Comparison of ENCODE assay signal across 9 cellular contexts in genomic region chr14:21868442-21869046, GRCh38.
DNase-seq lines count a peak whose midpoint lies in the region; ATAC-seq, FAIRE-seq and TF ChIP-seq lines count a peak whose summit lies in the region.
"Had no signal": no experiment of that assay in that cellular context is flagged by ENCODE, and none has a peak within 500 bp of the region (broad histone marks: within the 10 kb centered on the region; RNA-seq: fewer than 3 reads in every experiment).

No MANE protein-coding gene starts in this region.

- TF ChIP-seq CTCF in NB4 (IDR thresholded peaks at IDR 0.05; ENCODE audit: low read depth, low read length), result peak; percentile 84
- TF ChIP-seq CTCF in activated B cell treated with CpG ODN at 0.5 μM for 24 hours (IDR thresholded peaks at IDR 0.05), result peak; percentile 70
- TF ChIP-seq CTCF in bronchial epithelial cell (IDR thresholded peaks at IDR 0.05; ENCODE audit: insufficient read depth, low read length, severe bottlenecking), result peak; percentile 77
- TF ChIP-seq CTCF in lung (IDR thresholded peaks at IDR 0.05; ENCODE audit: control extremely low read depth, extremely low read depth), result peak; percentile 38

- H3K36me3 ChIP-seq in bronchial epithelial cell (ENCODE audit: control insufficient read depth, insufficient read depth, low read length) (no peaks in the 10 kb centered on the region), lung (ENCODE audit: control insufficient read depth in 2 of 2, insufficient read depth in 2 of 2, low read length in 2 of 2) (no peaks in the 10 kb centered on the region)

- peaks cover 18% of the 10 kb centered on the region for H3K27me3 Mint-ChIP-seq in activated B cell treated with CpG ODN at 0.5 μM for 24 hours

- no peaks in the 10 kb centered on the region for H3K9me3 Mint-ChIP-seq in activated B cell treated with CpG ODN at 0.5 μM for 24 hours

- H3K4me3 ChIP-seq in NB4 (ENCODE audit: low read depth, low read length), result no peak overlapping the region
- no peak overlapping the region for H3K4me3 ChIP-seq in bronchial epithelial cell (ENCODE audit: low read depth, low read length)
- no peak overlapping the region for H3K4me3 ChIP-seq in lung

- FAIRE-seq in bronchial epithelial cell (lab: Jason Lieb, UNC), result no peak
- FAIRE-seq: TTC549 had no signal

- 69 to 78% methylated on average over 2 of the region's 2 CpGs for WGBS in lung, 2 donors

- no peak for TF ChIP-seq POLR2A in NB4 (IDR thresholded peaks at IDR 0.05; ENCODE audit: extremely low read depth, insufficient read length)

- CTCF ChIA-PET in activated B cell treated with CpG ODN at 0.5 μM for 24 hours (lab: Charles Lee), result interaction anchor here (1.0 to 1.1 kb wide), 2 partner anchors 10 to 55 kb away, joined by 3 to 4 read pairs; no protein-coding TSS in a partner anchor

- no peaks in the 10 kb centered on the region for H3K36me3 Mint-ChIP-seq in activated B cell treated with CpG ODN at 0.5 μM for 24 hours (ENCODE audit: low read depth)

- peak; percentile 71 for ATAC-seq in GM21526 (IDR thresholded peaks at IDR 0.05; ENCODE audit: low FRiP score, unreplicated experiment)
- ATAC-seq in activated B cell treated with CpG ODN at 0.5 μM for 24 hours (ENCODE audit: low read depth), result peak; percentile 58
- ATAC-seq in lung (ENCODE audit: insufficient read depth, low FRiP score), result peak; percentile 66
- no peak for ATAC-seq in HG03378 (IDR thresholded peaks at IDR 0.05; ENCODE audit: unreplicated experiment)

- no peaks in the 10 kb centered on the region for H3K4me1 Mint-ChIP-seq in activated B cell treated with CpG ODN at 0.5 μM for 24 hours

- H3K27me3 ChIP-seq in bronchial epithelial cell (ENCODE audit: control insufficient read depth, insufficient read depth, low read length), result no peaks in the 10 kb centered on the region
- no peaks in the 10 kb centered on the region for H3K27me3 ChIP-seq in lung (ENCODE audit: control insufficient read depth, insufficient read depth)

- no peaks in the 10 kb centered on the region for H3K9me3 ChIP-seq in lung (ENCODE audit: control insufficient read depth in 2 of 2, insufficient read depth in 1 of 2, low read length in 1 of 2)

- POLR2A ChIA-PET in activated B cell treated with CpG ODN at 0.5 μM for 24 hours (lab: Charles Lee), result no interaction called here

- intact Hi-C loops in activated B cell treated with CpG ODN at 0.5 μM for 24 hours (cut with micrococcal nuclease), result no loop called here

- no peak overlapping the region for H3K4me3 Mint-ChIP-seq in activated B cell treated with CpG ODN at 0.5 μM for 24 hours

- DNase-seq in D341Med (ENCODE audit: low spot score) (peak; percentile 60), NB4 (ENCODE audit: low read depth) (peak; percentile 54), activated B cell treated with CpG ODN at 0.5 μM for 24 hours (no peak), bronchial epithelial cell (ENCODE audit: low read depth) (peak; percentile 87), lung (ENCODE audit: low spot score) (peak; percentile 37)
- DNase-seq in stimulated activated CD8-positive, alpha-beta memory T cell treated with anti-CD3 and anti-CD28 coated beads, Interleukin-2, amount 100 ng/mL, for 1 hour (ENCODE audit: low read depth in 2 of 2), result peak; percentile 49 to 52

- no peaks in the 10 kb centered on the region for H3K4me1 ChIP-seq in lung (ENCODE audit: control insufficient read depth in 2 of 2, insufficient read depth in 2 of 2, low read length in 2 of 2)

- H3K27ac ChIP-seq in lung (ENCODE audit: low read depth in 1 of 2, low read length in 1 of 2), result no peak overlapping the region

- no peak overlapping the region for H3K27ac Mint-ChIP-seq in activated B cell treated with CpG ODN at 0.5 μM for 24 hours
